Comparison of ENCODE assay signal across 2 cellular contexts in the genomic region with DNA sequence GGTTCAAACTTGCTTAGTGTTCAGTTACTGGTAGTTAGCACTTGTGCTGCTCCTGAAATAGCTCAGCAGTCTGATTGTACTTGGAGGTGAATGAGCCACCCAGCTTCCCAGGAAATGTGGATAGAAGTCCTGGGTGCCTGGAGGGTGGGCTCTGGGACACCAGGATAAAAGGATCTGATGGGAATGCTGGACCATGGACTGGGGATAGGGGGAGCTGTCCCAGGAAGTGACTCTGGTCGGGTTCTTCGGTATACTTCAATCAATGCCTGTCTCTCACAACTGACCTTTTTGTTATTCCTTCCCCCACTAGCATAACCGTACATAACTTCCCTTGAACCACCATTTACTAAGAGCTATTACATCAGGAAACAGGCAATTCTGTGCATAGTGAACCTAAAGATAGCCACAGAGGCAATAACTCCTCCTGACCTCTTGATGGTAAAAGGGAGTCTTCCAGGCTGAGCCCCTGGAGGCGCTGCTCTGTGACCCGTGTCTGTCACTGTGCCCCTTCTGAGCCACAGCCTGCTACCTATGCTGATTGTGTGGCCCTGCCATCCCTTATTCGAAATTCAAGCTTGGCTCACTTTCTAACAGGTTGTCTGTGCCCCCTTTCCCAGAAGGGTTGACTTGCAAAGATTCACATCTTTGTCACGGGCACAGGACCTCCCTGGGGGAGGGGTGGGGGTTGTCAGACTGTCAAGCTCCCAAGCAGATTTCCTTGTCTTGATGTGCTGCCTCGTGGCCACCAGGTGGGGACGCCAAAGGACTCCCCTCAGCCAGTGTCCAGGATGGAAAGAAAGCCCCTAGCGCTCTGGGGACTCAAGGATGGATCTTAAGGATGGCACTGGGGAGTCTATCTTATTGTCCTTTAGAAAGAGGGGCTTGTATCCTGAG.
TF ChIP-seq lines count a peak whose summit lies in the region.

No MANE protein-coding gene starts in this region.

TF ChIP-seq in HCT116, 20 proteins besides CTCF, POLR2A, EP300 and RAD21 (continued from another document):
- TF ChIP-seq CBX3 (IDR thresholded peaks at IDR 0.05; ENCODE audit: low read depth) (no peak), ELF1 (IDR thresholded peaks at IDR 0.05; ENCODE audit: borderline replicate concordance, low read depth) (no peak), ZFX (IDR thresholded peaks at IDR 0.05) (no peak), TCF7L2 (IDR thresholded peaks at IDR 0.05; ENCODE audit: borderline replicate concordance, extremely low read depth, insufficient read depth, insufficient read length) (no peak), EGR1 (IDR thresholded peaks at IDR 0.05; ENCODE audit: low read depth) (no peak), ZNF274 (IDR thresholded peaks at IDR 0.05; ENCODE audit: low read depth, low read length) (no peak), SP1 (IDR thresholded peaks at IDR 0.05; ENCODE audit: low read depth) (no peak), SIN3A (IDR thresholded peaks at IDR 0.05; ENCODE audit: low read depth) (no peak), FOSL1 (IDR thresholded peaks at IDR 0.05; ENCODE audit: low read depth) (no peak), CEBPB (IDR thresholded peaks at IDR 0.05; ENCODE audit: low read depth) (no peak)
- TF ChIP-seq, protein P1, sequence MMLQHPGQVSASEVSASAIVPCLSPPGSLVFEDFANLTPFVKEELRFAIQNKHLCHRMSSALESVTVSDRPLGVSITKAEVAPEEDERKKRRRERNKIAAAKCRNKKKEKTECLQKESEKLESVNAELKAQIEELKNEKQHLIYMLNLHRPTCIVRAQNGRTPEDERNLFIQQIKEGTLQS (IDR thresholded peaks at IDR 0.05), result no peak
- TF ChIP-seq, protein P2, sequence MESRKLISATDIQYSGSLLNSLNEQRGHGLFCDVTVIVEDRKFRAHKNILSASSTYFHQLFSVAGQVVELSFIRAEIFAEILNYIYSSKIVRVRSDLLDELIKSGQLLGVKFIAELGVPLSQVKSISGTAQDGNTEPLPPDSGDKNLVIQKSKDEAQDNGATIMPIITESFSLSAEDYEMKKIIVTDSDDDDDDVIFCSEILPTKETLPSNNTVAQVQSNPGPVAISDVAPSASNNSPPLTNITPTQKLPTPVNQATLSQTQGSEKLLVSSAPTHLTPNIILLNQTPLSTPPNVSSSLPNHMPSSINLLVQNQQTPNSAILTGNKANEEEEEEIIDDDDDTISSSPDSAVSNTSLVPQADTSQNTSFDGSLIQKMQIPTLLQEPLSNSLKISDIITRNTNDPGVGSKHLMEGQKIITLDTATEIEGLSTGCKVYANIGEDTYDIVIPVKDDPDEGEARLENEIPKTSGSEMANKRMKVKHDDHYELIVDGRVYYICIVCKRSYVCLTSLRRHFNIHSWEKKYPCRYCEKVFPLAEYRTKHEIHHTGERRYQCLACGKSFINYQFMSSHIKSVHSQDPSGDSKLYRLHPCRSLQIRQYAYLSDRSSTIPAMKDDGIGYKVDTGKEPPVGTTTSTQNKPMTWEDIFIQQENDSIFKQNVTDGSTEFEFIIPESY (IDR thresholded peaks at IDR 0.05; ENCODE audit: extremely low read depth, insufficient replicate concordance, low read length), result no peak
- TF ChIP-seq, protein P3, sequence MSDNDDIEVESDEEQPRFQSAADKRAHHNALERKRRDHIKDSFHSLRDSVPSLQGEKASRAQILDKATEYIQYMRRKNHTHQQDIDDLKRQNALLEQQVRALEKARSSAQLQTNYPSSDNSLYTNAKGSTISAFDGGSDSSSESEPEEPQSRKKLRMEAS (IDR thresholded peaks at IDR 0.05), result no peak
- TF ChIP-seq, protein P4, sequence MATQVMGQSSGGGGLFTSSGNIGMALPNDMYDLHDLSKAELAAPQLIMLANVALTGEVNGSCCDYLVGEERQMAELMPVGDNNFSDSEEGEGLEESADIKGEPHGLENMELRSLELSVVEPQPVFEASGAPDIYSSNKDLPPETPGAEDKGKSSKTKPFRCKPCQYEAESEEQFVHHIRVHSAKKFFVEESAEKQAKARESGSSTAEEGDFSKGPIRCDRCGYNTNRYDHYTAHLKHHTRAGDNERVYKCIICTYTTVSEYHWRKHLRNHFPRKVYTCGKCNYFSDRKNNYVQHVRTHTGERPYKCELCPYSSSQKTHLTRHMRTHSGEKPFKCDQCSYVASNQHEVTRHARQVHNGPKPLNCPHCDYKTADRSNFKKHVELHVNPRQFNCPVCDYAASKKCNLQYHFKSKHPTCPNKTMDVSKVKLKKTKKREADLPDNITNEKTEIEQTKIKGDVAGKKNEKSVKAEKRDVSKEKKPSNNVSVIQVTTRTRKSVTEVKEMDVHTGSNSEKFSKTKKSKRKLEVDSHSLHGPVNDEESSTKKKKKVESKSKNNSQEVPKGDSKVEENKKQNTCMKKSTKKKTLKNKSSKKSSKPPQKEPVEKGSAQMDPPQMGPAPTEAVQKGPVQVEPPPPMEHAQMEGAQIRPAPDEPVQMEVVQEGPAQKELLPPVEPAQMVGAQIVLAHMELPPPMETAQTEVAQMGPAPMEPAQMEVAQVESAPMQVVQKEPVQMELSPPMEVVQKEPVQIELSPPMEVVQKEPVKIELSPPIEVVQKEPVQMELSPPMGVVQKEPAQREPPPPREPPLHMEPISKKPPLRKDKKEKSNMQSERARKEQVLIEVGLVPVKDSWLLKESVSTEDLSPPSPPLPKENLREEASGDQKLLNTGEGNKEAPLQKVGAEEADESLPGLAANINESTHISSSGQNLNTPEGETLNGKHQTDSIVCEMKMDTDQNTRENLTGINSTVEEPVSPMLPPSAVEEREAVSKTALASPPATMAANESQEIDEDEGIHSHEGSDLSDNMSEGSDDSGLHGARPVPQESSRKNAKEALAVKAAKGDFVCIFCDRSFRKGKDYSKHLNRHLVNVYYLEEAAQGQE (IDR thresholded peaks at IDR 0.05; ENCODE audit: low read depth), result no peak

TF ChIP-seq in WTC11, 78 proteins besides CTCF, POLR2A, EP300 and RAD21:
- TF ChIP-seq, protein P5, sequence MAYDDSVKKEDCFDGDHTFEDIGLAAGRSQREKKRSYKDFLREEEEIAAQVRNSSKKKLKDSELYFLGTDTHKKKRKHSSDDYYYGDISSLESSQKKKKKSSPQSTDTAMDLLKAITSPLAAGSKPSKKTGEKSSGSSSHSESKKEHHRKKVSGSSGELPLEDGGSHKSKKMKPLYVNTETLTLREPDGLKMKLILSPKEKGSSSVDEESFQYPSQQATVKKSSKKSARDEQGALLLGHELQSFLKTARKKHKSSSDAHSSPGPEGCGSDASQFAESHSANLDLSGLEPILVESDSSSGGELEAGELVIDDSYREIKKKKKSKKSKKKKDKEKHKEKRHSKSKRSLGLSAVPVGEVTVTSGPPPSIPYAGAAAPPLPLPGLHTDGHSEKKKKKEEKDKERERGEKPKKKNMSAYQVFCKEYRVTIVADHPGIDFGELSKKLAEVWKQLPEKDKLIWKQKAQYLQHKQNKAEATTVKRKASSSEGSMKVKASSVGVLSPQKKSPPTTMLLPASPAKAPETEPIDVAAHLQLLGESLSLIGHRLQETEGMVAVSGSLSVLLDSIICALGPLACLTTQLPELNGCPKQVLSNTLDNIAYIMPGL (CRISPR knock-in tag; IDR thresholded peaks at IDR 0.05), result no peak
- TF ChIP-seq PRRX2 (CRISPR knock-in tag; IDR thresholded peaks at IDR 0.05) (no peak), NR2C2 (CRISPR knock-in tag; IDR thresholded peaks at IDR 0.05) (no peak), ATF1 (CRISPR knock-in tag; IDR thresholded peaks at IDR 0.05) (no peak), ZNF121 (CRISPR knock-in tag; IDR thresholded peaks at IDR 0.05) (no peak), ZNF138 (CRISPR knock-in tag; conservative IDR thresholded peaks at IDR 0.05) (no peak), ZNF671 (CRISPR knock-in tag; IDR thresholded peaks at IDR 0.05) (no peak), ZNF317 (CRISPR knock-in tag; IDR thresholded peaks at IDR 0.05; ENCODE audit: borderline replicate concordance, low read depth) (no peak), ZNF232 (CRISPR knock-in tag; IDR thresholded peaks at IDR 0.05) (no peak), ZNF423 (CRISPR knock-in tag; IDR thresholded peaks at IDR 0.05) (no peak), FOXJ3 (CRISPR knock-in tag; IDR thresholded peaks at IDR 0.05; ENCODE audit: borderline replicate concordance) (no peak), ZNF416 (CRISPR knock-in tag; IDR thresholded peaks at IDR 0.05) (no peak), GRHL2 (CRISPR knock-in tag; IDR thresholded peaks at IDR 0.05; ENCODE audit: insufficient replicate concordance, severe bottlenecking) (no peak), TEAD1 (CRISPR knock-in tag; IDR thresholded peaks at IDR 0.05) (no peak), CREB1 (CRISPR knock-in tag; IDR thresholded peaks at IDR 0.05) (no peak)
- TF ChIP-seq, protein P6, sequence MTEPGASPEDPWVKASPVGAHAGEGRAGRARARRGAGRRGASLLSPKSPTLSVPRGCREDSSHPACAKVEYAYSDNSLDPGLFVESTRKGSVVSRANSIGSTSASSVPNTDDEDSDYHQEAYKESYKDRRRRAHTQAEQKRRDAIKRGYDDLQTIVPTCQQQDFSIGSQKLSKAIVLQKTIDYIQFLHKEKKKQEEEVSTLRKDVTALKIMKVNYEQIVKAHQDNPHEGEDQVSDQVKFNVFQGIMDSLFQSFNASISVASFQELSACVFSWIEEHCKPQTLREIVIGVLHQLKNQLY (CRISPR knock-in tag; IDR thresholded peaks at IDR 0.05), result no peak
- TF ChIP-seq, protein P7, sequence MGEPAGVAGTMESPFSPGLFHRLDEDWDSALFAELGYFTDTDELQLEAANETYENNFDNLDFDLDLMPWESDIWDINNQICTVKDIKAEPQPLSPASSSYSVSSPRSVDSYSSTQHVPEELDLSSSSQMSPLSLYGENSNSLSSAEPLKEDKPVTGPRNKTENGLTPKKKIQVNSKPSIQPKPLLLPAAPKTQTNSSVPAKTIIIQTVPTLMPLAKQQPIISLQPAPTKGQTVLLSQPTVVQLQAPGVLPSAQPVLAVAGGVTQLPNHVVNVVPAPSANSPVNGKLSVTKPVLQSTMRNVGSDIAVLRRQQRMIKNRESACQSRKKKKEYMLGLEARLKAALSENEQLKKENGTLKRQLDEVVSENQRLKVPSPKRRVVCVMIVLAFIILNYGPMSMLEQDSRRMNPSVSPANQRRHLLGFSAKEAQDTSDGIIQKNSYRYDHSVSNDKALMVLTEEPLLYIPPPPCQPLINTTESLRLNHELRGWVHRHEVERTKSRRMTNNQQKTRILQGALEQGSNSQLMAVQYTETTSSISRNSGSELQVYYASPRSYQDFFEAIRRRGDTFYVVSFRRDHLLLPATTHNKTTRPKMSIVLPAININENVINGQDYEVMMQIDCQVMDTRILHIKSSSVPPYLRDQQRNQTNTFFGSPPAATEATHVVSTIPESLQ (CRISPR knock-in tag; IDR thresholded peaks at IDR 0.05), result no peak
- TF ChIP-seq, protein P8, sequence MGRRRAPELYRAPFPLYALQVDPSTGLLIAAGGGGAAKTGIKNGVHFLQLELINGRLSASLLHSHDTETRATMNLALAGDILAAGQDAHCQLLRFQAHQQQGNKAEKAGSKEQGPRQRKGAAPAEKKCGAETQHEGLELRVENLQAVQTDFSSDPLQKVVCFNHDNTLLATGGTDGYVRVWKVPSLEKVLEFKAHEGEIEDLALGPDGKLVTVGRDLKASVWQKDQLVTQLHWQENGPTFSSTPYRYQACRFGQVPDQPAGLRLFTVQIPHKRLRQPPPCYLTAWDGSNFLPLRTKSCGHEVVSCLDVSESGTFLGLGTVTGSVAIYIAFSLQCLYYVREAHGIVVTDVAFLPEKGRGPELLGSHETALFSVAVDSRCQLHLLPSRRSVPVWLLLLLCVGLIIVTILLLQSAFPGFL (CRISPR knock-in tag; IDR thresholded peaks at IDR 0.05; ENCODE audit: borderline replicate concordance), result no peak
- TF ChIP-seq, protein P9, sequence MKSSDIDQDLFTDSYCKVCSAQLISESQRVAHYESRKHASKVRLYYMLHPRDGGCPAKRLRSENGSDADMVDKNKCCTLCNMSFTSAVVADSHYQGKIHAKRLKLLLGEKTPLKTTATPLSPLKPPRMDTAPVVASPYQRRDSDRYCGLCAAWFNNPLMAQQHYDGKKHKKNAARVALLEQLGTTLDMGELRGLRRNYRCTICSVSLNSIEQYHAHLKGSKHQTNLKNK (CRISPR knock-in tag; IDR thresholded peaks at IDR 0.05), result no peak
- TF ChIP-seq, protein P10, sequence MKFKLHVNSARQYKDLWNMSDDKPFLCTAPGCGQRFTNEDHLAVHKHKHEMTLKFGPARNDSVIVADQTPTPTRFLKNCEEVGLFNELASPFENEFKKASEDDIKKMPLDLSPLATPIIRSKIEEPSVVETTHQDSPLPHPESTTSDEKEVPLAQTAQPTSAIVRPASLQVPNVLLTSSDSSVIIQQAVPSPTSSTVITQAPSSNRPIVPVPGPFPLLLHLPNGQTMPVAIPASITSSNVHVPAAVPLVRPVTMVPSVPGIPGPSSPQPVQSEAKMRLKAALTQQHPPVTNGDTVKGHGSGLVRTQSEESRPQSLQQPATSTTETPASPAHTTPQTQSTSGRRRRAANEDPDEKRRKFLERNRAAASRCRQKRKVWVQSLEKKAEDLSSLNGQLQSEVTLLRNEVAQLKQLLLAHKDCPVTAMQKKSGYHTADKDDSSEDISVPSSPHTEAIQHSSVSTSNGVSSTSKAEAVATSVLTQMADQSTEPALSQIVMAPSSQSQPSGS (CRISPR knock-in tag; IDR thresholded peaks at IDR 0.05; ENCODE audit: borderline replicate concordance, low read depth), result no peak
TF ChIP-seq in WTC11: peak in this region for 0.
